In the genomic region with DNA sequence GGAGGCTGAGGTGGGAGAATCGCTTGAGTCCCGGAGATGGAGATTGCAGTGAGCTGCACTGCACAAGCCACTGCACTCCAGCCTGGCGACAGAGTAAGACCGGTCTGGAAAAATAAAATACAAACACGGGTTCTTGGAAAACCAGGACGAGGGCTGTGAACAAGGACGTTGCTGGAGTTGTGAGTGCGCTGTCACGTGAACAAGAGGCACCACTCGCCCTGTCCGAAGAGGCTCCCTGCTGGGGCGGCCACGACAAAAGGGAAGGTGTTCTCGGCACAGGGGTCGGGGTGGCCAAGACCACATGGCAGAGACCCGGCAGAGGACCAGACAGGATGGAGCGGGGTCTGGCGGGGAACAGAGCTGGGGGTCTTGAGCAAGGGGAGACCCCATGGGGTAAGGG, we compare ENCODE assay signal across 14 cellular contexts. TPM values are rescaled to one million over a fixed set of nuclear protein-coding genes. Genes with fewer than 3 reads are reported as not detected.
DNase-seq lines count a peak whose midpoint lies in the region; ATAC-seq, FAIRE-seq and TF ChIP-seq lines count a peak whose summit lies in the region.
"Had no signal": no experiment of that assay in that cellular context is flagged by ENCODE, and none has a peak within 500 bp of the region (broad histone marks: within the 10 kb centered on the region; RNA-seq: fewer than 3 reads in every experiment).

No MANE protein-coding gene starts in this region.

- TF ChIP-seq POLR2A in A549 (IDR thresholded peaks at IDR 0.05; ENCODE audit: low read length) (no peak), H1 (IDR thresholded peaks at IDR 0.05; ENCODE audit: control extremely low read depth in 1 of 2, low read depth in 2 of 2, low read length in 2 of 2) (no peak)

- ATAC-seq in A549 (no peak), SK-N-SH treated with all-trans-retinoic acid at 6 μM for 48 hours (no peak), GM21390 (IDR thresholded peaks at IDR 0.05; ENCODE audit: unreplicated experiment) (no peak)

- DNase-seq in A549 (ENCODE audit: low read depth in 1 of 2, low spot score in 1 of 2), result no peak
- DNase-seq in DMS53 treated with DMSO at 0.1 percent for 48 hours (lab: John Stamatoyannopoulos, UW; ENCODE audit: unreplicated experiment), result peak; percentile 24
- DNase-seq in H1 (ENCODE audit: low read depth in 1 of 2, low spot score in 2 of 2), result no peak
- no peak for DNase-seq in trophoblast cell
- DNase-seq in inferior parietal cortex (ENCODE audit: extremely low spot score), result no peak
- DNase-seq in NCI-H1092 (lab: John Stamatoyannopoulos, UW), result no peak
- DNase-seq: activated CD4-positive, alpha-beta T cell treated with anti-CD3 and anti-CD28 coated beads, Interleukin-2, amount 50 U/mL, for 1 hour; Kasumi-1; small intestine; T-helper 9 cell had no signal

- peak overlapping the region; percentile 87 for H3K4ac ChIP-seq in H1 (replicated peaks; ENCODE audit: insufficient read length, low read depth, low read length)
- no peak overlapping the region for H3K4ac ChIP-seq in trophoblast cell (ENCODE audit: low read depth, low read length)

- H3K23ac ChIP-seq in H1 (ENCODE audit: insufficient read length) (no peak overlapping the region), trophoblast cell (ENCODE audit: low read length) (no peak overlapping the region)

- H3K36me3 ChIP-seq in H1 (ENCODE audit: control insufficient read depth in 2 of 4, insufficient read depth in 4 of 4, low read length in 3 of 4) (no peaks in the 10 kb centered on the region), trophoblast cell (ENCODE audit: control insufficient read depth in 1 of 2, insufficient read depth in 2 of 2, low read length in 2 of 2) (no peaks in the 10 kb centered on the region)
- H3K36me3 ChIP-seq: ascending aorta had no signal

- 91% methylated on average over 18 of the region's 18 CpGs for WGBS in A549 (ENCODE audit: missing lambda C conversion rate)
- WGBS in H1 (ENCODE audit: extremely low coverage in 1 of 2, insufficient coverage in 1 of 2, insufficient read length in 1 of 2, insufficient replicate concordance in 2 of 2, low coverage in 1 of 2, low lambda C conversion rate in 2 of 2, missing lambda C conversion rate in 1 of 2), 2 experiments, result 85% methylated on average over 17 of the region's 18 CpGs; no CpG with 5 or more reads in 1 of the 2 experiments
- WGBS in trophoblast cell (ENCODE audit: extremely low coverage, insufficient coverage, insufficient read length), result no CpG with 5 or more reads among the region's 18 CpGs

- no peak overlapping the region for H3K14ac ChIP-seq in H1 (ENCODE audit: insufficient read length)
- no peak overlapping the region for H3K14ac ChIP-seq in trophoblast cell (ENCODE audit: low read length)

- TF ChIP-seq RAD21 in A549 (conservative IDR thresholded peaks at IDR 0.05 in 1 of 2, IDR thresholded peaks at IDR 0.05 in 1 of 2), result no peak
- no peak for TF ChIP-seq RAD21 in H1 (IDR thresholded peaks at IDR 0.05 in 1 of 2, conservative IDR thresholded peaks at IDR 0.05 in 1 of 2; ENCODE audit: low read depth in 2 of 2, low read length in 2 of 2)

- no peaks in the 10 kb centered on the region for H4K20me1 ChIP-seq in H1 (replicated peaks in 1 of 2; ENCODE audit: control insufficient read depth in 1 of 2, insufficient read depth in 2 of 2, low read length in 2 of 2)

- H3K79me1 ChIP-seq in H1 (ENCODE audit: low read depth, low read length), result no peaks in the 10 kb centered on the region
- peaks cover 10% of the 10 kb centered on the region for H3K79me1 ChIP-seq in trophoblast cell (ENCODE audit: low read length)

- H3K4me1 ChIP-seq in A549, result peaks cover 25% of the 10 kb centered on the region
- H3K4me1 ChIP-seq in H1 (replicated peaks in 1 of 4; ENCODE audit: control insufficient read depth in 3 of 4, insufficient read depth in 4 of 4, low read length in 3 of 4), result peaks cover 9 to 34% (median 27%) of the 10 kb centered on the region in 4 experiments
- H3K4me1 ChIP-seq in trophoblast cell (ENCODE audit: control insufficient read depth in 1 of 2, insufficient read depth in 2 of 2, low read length in 2 of 2), result peaks cover 9% of the 10 kb centered on the region in 2 experiments

- H3K27me3 ChIP-seq in H1 (replicated peaks in 1 of 4; ENCODE audit: control insufficient read depth in 3 of 4, extremely low read depth in 1 of 4, insufficient read depth in 3 of 4, low read length in 3 of 4) (no peaks in the 10 kb centered on the region), trophoblast cell (ENCODE audit: insufficient read depth, low read length) (no peaks in the 10 kb centered on the region)
- H3K27me3 ChIP-seq: ascending aorta had no signal

- 0 out of 2 replicates have a peak overlapping the region, but pooled peaks have one; percentile 61 for H2BK20ac ChIP-seq in H1 (ENCODE audit: low read length)

- H4K12ac ChIP-seq in trophoblast cell (ENCODE audit: low read depth, low read length), result no peak overlapping the region

- no peak for FAIRE-seq in A549 (lab: Jason Lieb, UNC)
- no peak for FAIRE-seq in H1 (lab: Jason Lieb, UNC)
- FAIRE-seq: small intestine had no signal

- POLR2A ChIA-PET in A549 (lab: Yijun Ruan, JAX) (no interaction called here), H1 (lab: Charles Lee; ENCODE audit: partially characterized antibody) (interaction anchor here (0.7 to 1.5 kb wide), 4 partner anchors 14 to 66 kb away, joined by 3 to 4 read pairs (median 3); no protein-coding TSS in a partner anchor)

- TF ChIP-seq CTCF in A549 (IDR thresholded peaks at IDR 0.05) (no peak), H1 (IDR thresholded peaks at IDR 0.05; ENCODE audit: control extremely low read depth in 1 of 3, insufficient read depth in 1 of 3, low read depth in 1 of 3, low read length in 3 of 3) (no peak)

- no peak overlapping the region for H2BK5ac ChIP-seq in H1 (ENCODE audit: low read depth, low read length)
- H2BK5ac ChIP-seq in trophoblast cell (ENCODE audit: low read depth, low read length, poor library complexity), result no peak overlapping the region

- no peaks in the 10 kb centered on the region for H3K79me2 ChIP-seq in H1 (ENCODE audit: control insufficient read depth in 1 of 2, insufficient read depth in 2 of 2, low read length in 2 of 2)
- H3K79me2 ChIP-seq in trophoblast cell (ENCODE audit: control insufficient read depth, insufficient read depth, low read length, poor library complexity), result peaks cover 2% of the 10 kb centered on the region

- H3K9ac ChIP-seq in H1 (replicated peaks in 1 of 4; ENCODE audit: extremely low read depth in 1 of 4, low read depth in 3 of 4, low read length in 3 of 4) (no peak overlapping the region), trophoblast cell (ENCODE audit: low read length) (no peak overlapping the region)

- peak overlapping the region; percentile 85 for H4K91ac ChIP-seq in H1 (replicated peaks; ENCODE audit: insufficient read length, low read length)
- H4K91ac ChIP-seq in trophoblast cell (ENCODE audit: low read depth, low read length), result peak overlapping the region; percentile 1

- CTCF ChIA-PET in A549 (lab: Yijun Ruan, JAX), result interaction anchor here (0.9 to 2.8 kb wide), 4 partner anchors 10 to 132 kb away, joined by 3 to 22 read pairs (median 6); no protein-coding TSS in a partner anchor
- CTCF ChIA-PET in H1 (lab: Charles Lee; ENCODE audit: partially characterized antibody), result interaction anchor here (0.6 to 3.9 kb wide), 8 partner anchors 17 to 291 kb away, joined by 3 to 16 read pairs (median 3); no protein-coding TSS in a partner anchor

- no peak overlapping the region for H2BK15ac ChIP-seq in H1 (ENCODE audit: low read length)

- H3K27ac ChIP-seq in A549 (peak overlapping the region in 1 of 2 experiments; percentile 92; a peak in 3 of 6 replicates), H1 (ENCODE audit: low read depth, low read length) (no peak overlapping the region), trophoblast cell (ENCODE audit: low read depth, low read length) (no peak overlapping the region)
- H3K27ac ChIP-seq: HL-60 had no signal

- H2BK120ac ChIP-seq in H1 (replicated peaks; ENCODE audit: low read depth, low read length) (no peak overlapping the region), trophoblast cell (ENCODE audit: insufficient read depth, low read length, poor library complexity) (no peak overlapping the region)

- 0 out of 2 replicates have a peak overlapping the region, but pooled peaks have one; percentile 12 for H2BK12ac ChIP-seq in H1 (ENCODE audit: low read depth, low read length)
- no peak overlapping the region for H2BK12ac ChIP-seq in trophoblast cell (ENCODE audit: low read length)

- H4K8ac ChIP-seq in H1 (ENCODE audit: extremely low read depth, insufficient read depth, low read length), result no peak overlapping the region
- H4K8ac ChIP-seq in trophoblast cell (ENCODE audit: low read depth, low read length), result no peak overlapping the region

- H2AFZ ChIP-seq in H1 (ENCODE audit: low read length) (no peak overlapping the region), trophoblast cell (ENCODE audit: insufficient read depth, low read length, poor library complexity) (no peak overlapping the region)

- no peak overlapping the region for H3K4me3 ChIP-seq in A549
- no peak overlapping the region for H3K4me3 ChIP-seq in H1 (ENCODE audit: extremely low read depth in 1 of 4, insufficient read depth in 2 of 4, low read depth in 3 of 4, low read length in 4 of 4)
- H3K4me3 ChIP-seq in trophoblast cell (ENCODE audit: low read depth, low read length), result no peak overlapping the region

- peak overlapping the region; percentile 85; the same call in 1 of the 3 replicates for H3K4me2 ChIP-seq in A549
- H3K4me2 ChIP-seq in H1 (ENCODE audit: insufficient read depth in 1 of 2, low read depth in 2 of 2, low read length in 2 of 2), result no peak overlapping the region
- no peak overlapping the region for H3K4me2 ChIP-seq in trophoblast cell (ENCODE audit: low read length)

- no peak overlapping the region; the same call in 1 of the 2 replicates for H3K18ac ChIP-seq in H1 (ENCODE audit: extremely low read depth, low read length)
- H3K18ac ChIP-seq in trophoblast cell (ENCODE audit: low read length), result no peak overlapping the region

- H4K5ac ChIP-seq in H1 (ENCODE audit: insufficient read length, low read depth, low read length), result no peak overlapping the region

- H3K23me2 ChIP-seq in H1 (ENCODE audit: low read depth, low read length), result no peaks in the 10 kb centered on the region; the same call in 1 of the 2 replicates

- no peak overlapping the region for H2AK5ac ChIP-seq in H1 (ENCODE audit: low read depth, low read length)
- H2AK5ac ChIP-seq in trophoblast cell (ENCODE audit: low read length), result no peak overlapping the region

- no peaks in the 10 kb centered on the region for H3K9me3 ChIP-seq in A549
- no peaks in the 10 kb centered on the region for H3K9me3 ChIP-seq in H1 (ENCODE audit: insufficient read depth in 2 of 2, low read depth in 1 of 2, low read length in 1 of 2)
- no peaks in the 10 kb centered on the region for H3K9me3 ChIP-seq in trophoblast cell (ENCODE audit: insufficient read depth, low read depth, low read length)
- H3K9me3 ChIP-seq: ascending aorta had no signal

- H3K56ac ChIP-seq in H1 (replicated peaks; ENCODE audit: insufficient read length, low read depth, low read length), result no peak overlapping the region

- TF ChIP-seq EP300 in A549 (IDR thresholded peaks at IDR 0.05), result no peak
- TF ChIP-seq EP300 in H1 (IDR thresholded peaks at IDR 0.05; ENCODE audit: borderline replicate concordance in 1 of 2, low read depth in 2 of 2, low read length in 2 of 2), result no peak

RNA-seq across cellular contexts. Expression of gene UBAC1, which starts 30.6 kb away (rescaled TPM):
- polyA plus RNA-seq in A549 (2011; rRNA removed) (31.5 and 37.6 TPM in 2 replicates), A549 (2017; fragmentation: RNase III; extraction: RNeasy Plus Mini Kit Qiagen cat#74134 plus additional on column Dnase treatment) (28.7 to 30.8 TPM (median 29.8 TPM) in 3 replicates), H1 (2011; rRNA removed) (85.2 and 105 TPM in 2 replicates)
- 55.0 and 56.4 TPM in 2 replicates for polyA plus RNA-seq in A549 (2012; cell fraction: cytosol; rRNA removed)
- 44.6 and 56.7 TPM in 2 replicates for polyA plus RNA-seq in A549 (2012; cell fraction: nucleus; rRNA removed)
- 21.2 and 21.9 TPM in 2 replicates for polyA minus RNA-seq in A549 (2011; rRNA and poly(A)+ RNA removed)
- 59.3 and 63.1 TPM in 2 replicates for total RNA-seq in H1 (2021; fragmentation: NEBNext Ultra II Directional; extraction: Animal tissue kit (Norgen Biotek cat#: 25700))
- 74.8 TPM for polyA plus RNA-seq in H1 (2011; cell fraction: cytosol; rRNA removed)
- 68.0 TPM for polyA plus RNA-seq in H1 (2011; cell fraction: nucleus; rRNA removed)
- 40.4 to 56.7 TPM (median 50.5 TPM) in 4 replicates for polyA plus RNA-seq in H1 (2012, experiment 1 of 2)
- 65.3 TPM for polyA plus RNA-seq in H1 (2012, experiment 2 of 2)
- 51.1 TPM for polyA plus RNA-seq in H1 (2013, experiment 1 of 2)
- 54.0 TPM for polyA plus RNA-seq in H1 (2013, experiment 2 of 2)
- polyA minus RNA-seq in H1 (2011; rRNA and poly(A)+ RNA removed), result 21.6 and 41.3 TPM in 2 replicates
- 26.6 TPM for polyA minus RNA-seq in H1 (2011; cell fraction: cytosol; rRNA and poly(A)+ RNA removed)
- polyA minus RNA-seq in H1 (2011; cell fraction: nucleus; rRNA and poly(A)+ RNA removed), result 19.2 TPM
- polyA plus RNA-seq in trophoblast cell (2013), result 40.1 and 42.3 TPM in 2 replicates
